Comparison of ENCODE assay signal across 14 cellular contexts in genomic region chr11:109037856-109038780, GRCh38.
DNase-seq lines count a peak whose midpoint lies in the region; ATAC-seq and TF ChIP-seq lines count a peak whose summit lies in the region.
"Had no signal": no experiment of that assay in that cellular context is flagged by ENCODE, and none has a peak within 500 bp of the region (broad histone marks: within the 10 kb centered on the region; RNA-seq: fewer than 3 reads in every experiment).

No MANE protein-coding gene starts in this region.

- TF ChIP-seq CTCF in SK-N-SH (IDR thresholded peaks at IDR 0.05) (peak; percentile 21; the same call in 1 of the 2 replicates), fibroblast of mammary gland (conservative IDR thresholded peaks at IDR 0.05; ENCODE audit: control insufficient read depth, insufficient read depth, low read depth, low read length) (no peak), omental fat pad (IDR thresholded peaks at IDR 0.05) (no peak), upper lobe of right lung (IDR thresholded peaks at IDR 0.05) (no peak)

- peak overlapping the region; percentile 51 for H3K4me2 ChIP-seq in SK-N-SH

- peak; percentile 28 for TF ChIP-seq RAD21 in SK-N-SH (IDR thresholded peaks at IDR 0.05; ENCODE audit: low read length)

- H3K27ac ChIP-seq in SK-N-SH (ENCODE audit: low read depth in 2 of 2, low read length in 1 of 2) (peak overlapping the region in 1 of 2 experiments; percentile 76; a peak in 2 of 4 replicates), upper lobe of right lung (no peak overlapping the region)
- H3K27ac ChIP-seq: body of pancreas, stomach had no signal

- H2AFZ ChIP-seq in SK-N-SH (ENCODE audit: low read depth): peak overlapping the region; percentile 30; the same call in 1 of the 2 replicates

- intact Hi-C loops in upper lobe of right lung (cut with DNase I): no loop called here

- no peaks in the 10 kb centered on the region for H3K27me3 ChIP-seq in SK-N-SH (ENCODE audit: insufficient read depth)
- H3K27me3 ChIP-seq in upper lobe of right lung: no peaks in the 10 kb centered on the region
- H3K27me3 ChIP-seq: body of pancreas, stomach had no signal

- 36% methylated on average over 3 of the region's 3 CpGs for WGBS in SK-N-SH (ENCODE audit: low lambda C conversion rate)

- H3K36me3 ChIP-seq in SK-N-SH (replicated peaks in 1 of 2; ENCODE audit: control insufficient read depth in 1 of 2, insufficient read depth in 2 of 2, low read length in 1 of 2) (no peaks in the 10 kb centered on the region), upper lobe of right lung (no peaks in the 10 kb centered on the region)
- H3K36me3 ChIP-seq: stomach had no signal

- H3K4me1 ChIP-seq in SK-N-SH (ENCODE audit: control insufficient read depth in 1 of 2, insufficient read depth in 2 of 2, low read depth in 1 of 2, low read length in 1 of 2) (peaks cover 0 to 47% of the 10 kb centered on the region in 2 experiments; a peak in 3 of 4 replicates), upper lobe of right lung (no peaks in the 10 kb centered on the region)
- H3K4me1 ChIP-seq: body of pancreas, Caco-2, stomach had no signal

- CTCF ChIA-PET in SK-N-SH (lab: Yijun Ruan, JAX): interaction anchor here (1.0 to 1.4 kb wide), 2 partner anchors 15 to 21 kb away, joined by 3 to 4 read pairs; no protein-coding TSS in a partner anchor

- POLR2A ChIA-PET in SK-N-SH (lab: Yijun Ruan, JAX): no interaction called here

- peak overlapping the region; percentile 23 for H3K9ac ChIP-seq in SK-N-SH

- H3K4me3 ChIP-seq in SK-N-SH (ENCODE audit: low read depth in 2 of 2, low read length in 1 of 2) (no peak overlapping the region), fibroblast of mammary gland (ENCODE audit: control insufficient read depth, low read depth, low read length) (no peak overlapping the region), upper lobe of right lung (no peak overlapping the region)
- H3K4me3 ChIP-seq: body of pancreas, GM12878, stomach had no signal

- H3K9me3 ChIP-seq in SK-N-SH: no peaks in the 10 kb centered on the region
- no peaks in the 10 kb centered on the region for H3K9me3 ChIP-seq in upper lobe of right lung
- H3K9me3 ChIP-seq: body of pancreas, Caco-2, stomach had no signal

- no peaks in the 10 kb centered on the region for H4K20me1 ChIP-seq in SK-N-SH (ENCODE audit: insufficient read depth)

- no peaks in the 10 kb centered on the region for H3K79me2 ChIP-seq in SK-N-SH (ENCODE audit: insufficient read depth)

- DNase-seq in EH (ENCODE audit: low read depth): peak; percentile 95
- DNase-seq in SK-N-SH: no peak
- peak; percentile 87 for DNase-seq in fibroblast of mammary gland (ENCODE audit: low read depth)
- no peak for DNase-seq in omental fat pad (ENCODE audit: low spot score)
- no peak for DNase-seq in NCI-H524 treated with DMSO at 0.1 percent for 48 hours (lab: John Stamatoyannopoulos, UW)
- DNase-seq in upper lobe of right lung: no peak
- DNase-seq: body of pancreas; Caco-2; NCI-H1436 treated with DMSO at 0.1 percent for 48 hours; stimulated activated CD4-positive, alpha-beta T cell treated with anti-CD3 and anti-CD28 coated beads, Interleukin-2, amount 100 ng/mL, for 48 hours; stomach had no signal

- ATAC-seq in omental fat pad (ENCODE audit: low FRiP score): peak; percentile 62
- ATAC-seq in GM18868 (IDR thresholded peaks at IDR 0.05; ENCODE audit: unreplicated experiment): no peak
- no peak for ATAC-seq in upper lobe of right lung
- ATAC-seq in HG03095 (IDR thresholded peaks at IDR 0.05; ENCODE audit: unreplicated experiment): no peak
- ATAC-seq: body of pancreas, GM12878 had no signal

- TF ChIP-seq EP300 in SK-N-SH (IDR thresholded peaks at IDR 0.05; ENCODE audit: borderline replicate concordance in 1 of 2, low read depth in 1 of 2, low read length in 1 of 2): peak in 1 of 2 experiments; percentile 53; a peak in 1 of 4 replicates

- peaks cover 54% of the 10 kb centered on the region for H3F3A ChIP-seq in SK-N-SH (replicated peaks; ENCODE audit: insufficient read depth)

- H3K9me2 ChIP-seq in SK-N-SH: no peaks in the 10 kb centered on the region

TF ChIP-seq in SK-N-SH, 30 proteins besides CTCF, POLR2A, EP300 and RAD21:
- TF ChIP-seq POLR2AphosphoS5 (IDR thresholded peaks at IDR 0.05; ENCODE audit: low read depth, low read length): no peak
- TF ChIP-seq JUND (IDR thresholded peaks at IDR 0.05): peak; percentile 44; the same call in 1 of the 2 replicates
- no peak for TF ChIP-seq FOXM1 (IDR thresholded peaks at IDR 0.05; ENCODE audit: low read depth)
- TF ChIP-seq NFIC (IDR thresholded peaks at IDR 0.05; ENCODE audit: borderline replicate concordance): peak; percentile 65
- no peak for TF ChIP-seq GATA2 (CRISPR knock-in tag; IDR thresholded peaks at IDR 0.05)
- TF ChIP-seq YY1 (IDR thresholded peaks at IDR 0.05; ENCODE audit: low read depth): 0 out of 2 replicates have a peak, but pooled peaks have one; percentile 10
- TF ChIP-seq SMC3 (IDR thresholded peaks at IDR 0.05; ENCODE audit: low read depth, low read length): 0 out of 2 replicates have a peak, but pooled peaks have one; percentile 9
- peak; percentile 52; the same call in 1 of the 2 replicates for TF ChIP-seq MAX (IDR thresholded peaks at IDR 0.05; ENCODE audit: low read depth)
- peak; percentile 31; the same call in 1 of the 2 replicates for TF ChIP-seq FOSL2 (IDR thresholded peaks at IDR 0.05; ENCODE audit: borderline replicate concordance, low read depth)
- no peak for TF ChIP-seq ZBTB33 (IDR thresholded peaks at IDR 0.05; ENCODE audit: borderline replicate concordance, low read depth)

Comparison
In these comparisons a context has a peak if more than half of its experiments do, and no peak if none do; other contexts are left out.
1. DNase-seq: peak in EH (single experiment) and fibroblast of mammary gland (single experiment); none in SK-N-SH (single experiment), omental fat pad (single experiment), NCI-H524 treated with DMSO at 0.1 percent for 48 hours (single experiment) and upper lobe of right lung (single experiment).